ENCODE assay signal across 8 cellular contexts in genomic region chr21:36079010-36079649, GRCh38. TPM values are rescaled to one million over a fixed set of nuclear protein-coding genes. Genes with fewer than 3 reads are reported as not detected.
DNase-seq lines count a peak whose midpoint lies in the region; ATAC-seq, FAIRE-seq and TF ChIP-seq lines count a peak whose summit lies in the region.

No MANE protein-coding gene starts in this region.

- H3K4me1 ChIP-seq in gastrocnemius medialis = no peaks in the 10 kb centered on the region

- TF ChIP-seq POLR2A in gastrocnemius medialis (IDR thresholded peaks at IDR 0.05) = no peak

- intact Hi-C loops in gastrocnemius medialis (cut with DNase I; ENCODE audit: low total_unique reads) = no loop called here

- in situ Hi-C loops in gastrocnemius medialis (cut with MboI; ENCODE audit: low sequenced_read_pairs in 4 of 4) = no loop called here

- ATAC-seq in gastrocnemius medialis = peak; percentile 36 to 83
- ATAC-seq in GM19397 (IDR thresholded peaks at IDR 0.05; ENCODE audit: unreplicated experiment) = no peak

- peak; percentile 54 for DNase-seq in GM10266 (ENCODE audit: extremely low spot score)
- peak; percentile 64 for DNase-seq in RPMI8226
- DNase-seq in amniotic epithelial cell (ENCODE audit: low read depth) = peak; percentile 11
- DNase-seq in gastrocnemius medialis = peak in 1 of 2 donors; percentile 55
- DNase-seq in D721Med (ENCODE audit: insufficient read length, low spot score) = no peak
- DNase-seq in NCI-H2029 treated with DMSO at 0.1 percent for 48 hours (lab: John Stamatoyannopoulos, UW) = no peak
- no peak for DNase-seq in UCSD-AML1 (lab: John Stamatoyannopoulos, UW; ENCODE audit: unreplicated experiment)

- no peaks in the 10 kb centered on the region for H3K36me3 ChIP-seq in gastrocnemius medialis

- no peak for FAIRE-seq in D721Med (lab: Jason Lieb, UNC)

- no peaks in the 10 kb centered on the region for H3K27me3 ChIP-seq in gastrocnemius medialis

- no peak overlapping the region for H3K4me3 ChIP-seq in gastrocnemius medialis

- peak overlapping the region in 1 of 4 donors; percentile 57 for H3K27ac ChIP-seq in gastrocnemius medialis

- no peaks in the 10 kb centered on the region for H3K9me3 ChIP-seq in gastrocnemius medialis

- TF ChIP-seq CTCF in GM10266 (IDR thresholded peaks at IDR 0.05; ENCODE audit: control insufficient read depth, insufficient read depth, low read depth, missing control alignments) = no peak
- TF ChIP-seq CTCF in gastrocnemius medialis (IDR thresholded peaks at IDR 0.05 in 4 of 5, conservative IDR thresholded peaks at IDR 0.05 in 1 of 5) = no peak
- TF ChIP-seq CTCF in D721Med (IDR thresholded peaks at IDR 0.05; ENCODE audit: insufficient read depth, missing control alignments) = no peak

RNA-seq across cellular contexts. Expression of gene CBR1, which starts 9.3 kb away (rescaled TPM):
- total RNA-seq in gastrocnemius medialis = 10 to 100 TPM; 44.8 to 73.9 (median 66.4) TPM

RNA-seq across cellular contexts. Expression of gene SETD4, which starts 18.8 kb away (rescaled TPM):
- total RNA-seq in gastrocnemius medialis = 10 to 100 TPM in 3 of 4 donors, 1 to 10 TPM in 1; 5.9 to 21.7 (median 16.7) TPM

RNA-seq across cellular contexts. Expression of gene CBR3, which starts 55.7 kb away (rescaled TPM):
- 1 to 10 TPM in 3 of 4 donors, under 1 TPM in 1; 0.80 to 2.9 (median 1.8) TPM for total RNA-seq in gastrocnemius medialis

Comparison
In these comparisons a context has a peak if more than half of its experiments do, and no peak if none do; other contexts are left out.
1. DNase-seq: peak in GM10266 (single experiment), RPMI8226 (single experiment) and amniotic epithelial cell (single experiment); none in D721Med (single experiment), NCI-H2029 treated with DMSO at 0.1 percent for 48 hours (single experiment) and UCSD-AML1 (single experiment).